ENCODE assay signal across 19 cellular contexts in the genomic region with DNA sequence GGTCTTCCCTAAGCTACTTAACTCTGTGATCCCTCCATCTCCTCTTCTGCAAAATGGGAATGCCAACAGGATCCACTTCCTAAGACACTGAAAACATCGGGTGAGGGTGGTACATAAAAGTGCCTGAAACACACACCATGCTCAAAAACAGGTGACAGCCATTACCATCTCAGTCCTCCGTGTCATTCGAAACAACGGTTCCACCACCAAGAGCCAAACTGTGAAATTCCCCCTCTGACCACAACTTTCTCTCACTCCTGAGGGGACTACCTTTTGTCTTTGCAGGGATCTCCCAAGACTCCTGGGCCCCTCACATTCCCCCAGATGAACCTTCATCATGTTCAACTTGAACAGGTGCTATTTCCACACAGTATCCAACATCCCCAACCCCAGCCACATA. TPM values are rescaled to one million over a fixed set of nuclear protein-coding genes. Genes with fewer than 3 reads are reported as not detected.
"Had no signal": no experiment of that assay in that cellular context is flagged by ENCODE, and none has a peak within 500 bp of the region (broad histone marks: within the 10 kb centered on the region; RNA-seq: fewer than 3 reads in every experiment).

No MANE protein-coding gene starts in this region.

- ATAC-seq: foreskin keratinocyte; left cardiac atrium; naive thymus-derived CD4-positive, alpha-beta T cell; psoas muscle; right lobe of liver had no signal

- H3K9me3 Mint-ChIP-seq: dendritic cell treated with granulocyte-macrophage colony-stimulating factor and Interleukin-4, amounts not matched to agents 40 ng/mL and 50 ng/mL, for 4 days had no signal

- DNase-seq: erythroblast; foreskin keratinocyte; kidney; left cardiac atrium; left ventricle myocardium inferior; mesenchymal stem cell; midbrain; naive thymus-derived CD4-positive, alpha-beta T cell; nephron progenitor cell; psoas muscle; retina; right lobe of liver; stimulated activated CD4-positive, alpha-beta T cell treated with anti-CD3 and anti-CD28 coated beads, Interleukin-4, amount 100 ng/mL, for 24 hours; stimulated activated naive CD4-positive, alpha-beta T cell; stomach; substantia nigra; transverse colon had no signal

- H3K4me3 Mint-ChIP-seq: dendritic cell treated with granulocyte-macrophage colony-stimulating factor and Interleukin-4, amounts not matched to agents 40 ng/mL and 50 ng/mL, for 4 days; naive thymus-derived CD4-positive, alpha-beta T cell; nephron progenitor cell had no signal

- H3K27ac Mint-ChIP-seq: dendritic cell treated with granulocyte-macrophage colony-stimulating factor and Interleukin-4, amounts not matched to agents 40 ng/mL and 50 ng/mL, for 4 days; naive thymus-derived CD4-positive, alpha-beta T cell had no signal

- FAIRE-seq: endothelial cell of umbilical vein, kidney had no signal

- H3K36me3 Mint-ChIP-seq: naive thymus-derived CD4-positive, alpha-beta T cell had no signal

RNA-seq across cellular contexts. Expression of gene TVP23A, which starts 38.0 kb away (rescaled TPM):
- polyA plus RNA-seq: endothelial cell of umbilical vein, foreskin keratinocyte had no signal
